Comparison of ENCODE assay signal across 8 cellular contexts in genomic region chr19:6476155-6476895, GRCh38. TPM values are rescaled to one million over a fixed set of nuclear protein-coding genes. Genes with fewer than 3 reads are reported as not detected.
DNase-seq lines count a peak whose midpoint lies in the region; ATAC-seq and TF ChIP-seq lines count a peak whose summit lies in the region.

No MANE protein-coding gene starts in this region.

- TF ChIP-seq CTCF in epithelial cell of proximal tubule (conservative IDR thresholded peaks at IDR 0.05; ENCODE audit: low read depth, low read length), result no peak

- DNase-seq in DMS153 (lab: John Stamatoyannopoulos, UW), result peak; percentile 82
- DNase-seq in NCI-H2227 (lab: John Stamatoyannopoulos, UW; ENCODE audit: unreplicated experiment), result peak; percentile 82
- DNase-seq in activated CD8-positive, alpha-beta memory T cell treated with anti-CD3 and anti-CD28 coated beads, Interleukin-2, amount 50 U/mL, for 48 hours, result peak; percentile 93
- peak; percentile 66 for DNase-seq in epithelial cell of proximal tubule (ENCODE audit: low read depth)
- DNase-seq in mucosa of gallbladder (ENCODE audit: low spot score), result peak; percentile 88
- peak; percentile 14 for DNase-seq in stimulated activated naive CD4-positive, alpha-beta T cell treated with Interleukin-2 at 50 U/mL for 16 hours (lab: John Stamatoyannopoulos, UW)
- DNase-seq in NCI-H524 treated with DMSO at 0.1 percent for 48 hours (lab: John Stamatoyannopoulos, UW), result no peak

- no peak for ATAC-seq in HG03139 (IDR thresholded peaks at IDR 0.05; ENCODE audit: unreplicated experiment)

- peak overlapping the region; percentile 53 for H3K4me3 ChIP-seq in epithelial cell of proximal tubule (ENCODE audit: low read depth, low read length)

RNA-seq across cellular contexts. Expression of gene DENND1C, which starts 5.3 kb away (rescaled TPM):
- total RNA-seq in epithelial cell of proximal tubule, result 0.94 and 4.4 TPM in 2 replicates
- 8.0 TPM for total RNA-seq in mucosa of gallbladder

RNA-seq across cellular contexts. Expression of gene CRB3, which starts 12.3 kb away (rescaled TPM):
- total RNA-seq in epithelial cell of proximal tubule (58.9 and 63.1 TPM in 2 replicates), mucosa of gallbladder (75.9 TPM)

RNA-seq across cellular contexts. Expression of gene SLC25A23, which starts 16.7 kb away (rescaled TPM):
- total RNA-seq in epithelial cell of proximal tubule, result 34.1 and 53.1 TPM in 2 replicates
- total RNA-seq in mucosa of gallbladder, result 101 TPM

RNA-seq across cellular contexts. Expression of gene TUBB4A, which starts 25.8 kb away (rescaled TPM):
- total RNA-seq in epithelial cell of proximal tubule (0.72 and 3.1 TPM in 2 replicates), mucosa of gallbladder (1.8 TPM)

RNA-seq across cellular contexts. Expression of gene SLC25A41, which starts 42.8 kb away (rescaled TPM):
- total RNA-seq in epithelial cell of proximal tubule (0.23 TPM in 1 of 2 replicates, not detected in the other), mucosa of gallbladder (0.72 TPM)
